26 cellular contexts compared by ENCODE assay signal in genomic region chr20:61656198-61656597, GRCh38.
DNase-seq lines count a peak whose midpoint lies in the region; ATAC-seq, FAIRE-seq and TF ChIP-seq lines count a peak whose summit lies in the region.
"Had no signal": no experiment of that assay in that cellular context is flagged by ENCODE, and none has a peak within 500 bp of the region (broad histone marks: within the 10 kb centered on the region; RNA-seq: fewer than 3 reads in every experiment).

No MANE protein-coding gene starts in this region.

- no peak for TF ChIP-seq CTCF in neural crest cell (conservative IDR thresholded peaks at IDR 0.05)
- no peak for TF ChIP-seq CTCF in upper lobe of right lung (IDR thresholded peaks at IDR 0.05)

- peak; percentile 40 for FAIRE-seq in HTR-8/SVneo (lab: Jason Lieb, UNC)
- FAIRE-seq: A549, D721Med, GM12878, GM19239 had no signal

- H3K4me3 Mint-ChIP-seq in activated naive CD4-positive, alpha-beta T cell treated with anti-CD3 and anti-CD28 coated beads, Interleukin-2, amount 10 ng/mL, durations not matched to agents 7 days and 5 days = no peak overlapping the region
- no peak overlapping the region for H3K4me3 Mint-ChIP-seq in neural crest cell
- H3K4me3 Mint-ChIP-seq: CD14-positive monocyte; CD4-positive, alpha-beta T cell; CD8-positive, alpha-beta memory T cell; GM23338; H9 had no signal

- ATAC-seq in upper lobe of right lung (no peak), GM21447 (IDR thresholded peaks at IDR 0.05; ENCODE audit: unreplicated experiment) (no peak)
- ATAC-seq: A549, GM12878, GM23338, HCT116 had no signal

- intact Hi-C loops in upper lobe of right lung (cut with DNase I) = no loop called here

- no peaks in the 10 kb centered on the region for H3K27me3 ChIP-seq in upper lobe of right lung
- H3K27me3 ChIP-seq: BE2C; BLaER1 treated with 17β-estradiol and CSF1 and Interleukin-3, amounts not matched to agents 10 nM and 100 nM had no signal

- H3K4me1 Mint-ChIP-seq in activated naive CD4-positive, alpha-beta T cell treated with anti-CD3 and anti-CD28 coated beads, Interleukin-2, amount 10 ng/mL, durations not matched to agents 7 days and 5 days = no peaks in the 10 kb centered on the region
- peaks cover 12% of the 10 kb centered on the region for H3K4me1 Mint-ChIP-seq in neural crest cell
- H3K4me1 Mint-ChIP-seq: CD14-positive monocyte; CD8-positive, alpha-beta memory T cell had no signal

- H3K27ac ChIP-seq in upper lobe of right lung = no peak overlapping the region
- H3K27ac ChIP-seq: A549; BLaER1 treated with 17β-estradiol and CSF1 and Interleukin-3, amounts not matched to agents 10 nM and 100 nM had no signal

- no peaks in the 10 kb centered on the region for H3K36me3 Mint-ChIP-seq in activated naive CD4-positive, alpha-beta T cell treated with anti-CD3 and anti-CD28 coated beads, Interleukin-2, amount 10 ng/mL, durations not matched to agents 7 days and 5 days
- no peaks in the 10 kb centered on the region for H3K36me3 Mint-ChIP-seq in neural crest cell (ENCODE audit: low read depth)
- H3K36me3 Mint-ChIP-seq: CD14-positive monocyte; CD8-positive, alpha-beta memory T cell had no signal

- H3K4me1 ChIP-seq in upper lobe of right lung = no peaks in the 10 kb centered on the region
- H3K4me1 ChIP-seq: A549, BE2C had no signal

- H3K9me3 Mint-ChIP-seq in activated naive CD4-positive, alpha-beta T cell treated with anti-CD3 and anti-CD28 coated beads, Interleukin-2, amount 10 ng/mL, durations not matched to agents 7 days and 5 days = no peaks in the 10 kb centered on the region
- H3K9me3 Mint-ChIP-seq in neural crest cell = no peaks in the 10 kb centered on the region
- H3K9me3 Mint-ChIP-seq: CD4-positive, alpha-beta T cell had no signal

- peak overlapping the region; percentile 37 for H3K27ac Mint-ChIP-seq in activated naive CD4-positive, alpha-beta T cell treated with anti-CD3 and anti-CD28 coated beads, Interleukin-2, amount 10 ng/mL, durations not matched to agents 7 days and 5 days
- peak overlapping the region; percentile 75 for H3K27ac Mint-ChIP-seq in neural crest cell (ENCODE audit: unreplicated experiment)
- H3K27ac Mint-ChIP-seq: CD14-positive monocyte; CD4-positive, alpha-beta T cell; CD8-positive, alpha-beta memory T cell; GM23338; H9 had no signal

- no peak for DNase-seq in activated naive CD4-positive, alpha-beta T cell treated with anti-CD3 and anti-CD28 coated beads, Interleukin-2, amount 10 ng/mL, durations not matched to agents 7 days and 5 days
- no peak for DNase-seq in activated naive CD4-positive, alpha-beta T cell (lab: John Stamatoyannopoulos, UW)
- no peak for DNase-seq in HTR-8/SVneo (ENCODE audit: insufficient read length, low spot score)
- no peak for DNase-seq in neural crest cell (ENCODE audit: low read depth, low spot score)
- DNase-seq in upper lobe of right lung = peak; percentile 28
- no peak for DNase-seq in NAMALWA (ENCODE audit: low spot score)
- DNase-seq: 8988T; ACHN; AML-193; BE2C; CD4-positive, alpha-beta T cell; CD8-positive, alpha-beta memory T cell; DMS 273 treated with DMSO at 0.1 percent for 48 hours; DMS79; EL; GDM1; H9 had no signal

- no peaks in the 10 kb centered on the region for H3K27me3 Mint-ChIP-seq in activated naive CD4-positive, alpha-beta T cell treated with anti-CD3 and anti-CD28 coated beads, Interleukin-2, amount 10 ng/mL, durations not matched to agents 7 days and 5 days
- no peaks in the 10 kb centered on the region for H3K27me3 Mint-ChIP-seq in neural crest cell (ENCODE audit: low read depth)
- H3K27me3 Mint-ChIP-seq: CD4-positive, alpha-beta T cell had no signal

- H3K4me3 ChIP-seq in upper lobe of right lung = no peak overlapping the region
- H3K4me3 ChIP-seq: A549; BLaER1 treated with 17β-estradiol and CSF1 and Interleukin-3, amounts not matched to agents 10 nM and 100 nM; GM12878; GM23338 had no signal

- CTCF ChIA-PET in activated naive CD4-positive, alpha-beta T cell treated with anti-CD3 and anti-CD28 coated beads, Interleukin-2, amount 10 ng/mL, durations not matched to agents 7 days and 5 days (lab: Charles Lee) = no interaction called here

- no peaks in the 10 kb centered on the region for H3K36me3 ChIP-seq in upper lobe of right lung
- H3K36me3 ChIP-seq: BE2C; BLaER1 treated with 17β-estradiol and CSF1 and Interleukin-3, amounts not matched to agents 10 nM and 100 nM had no signal

- H3K9me3 ChIP-seq in upper lobe of right lung = no peaks in the 10 kb centered on the region
- H3K9me3 ChIP-seq: A549, BE2C had no signal
